1 cellular context compared by ENCODE assay signal in the genomic region with DNA sequence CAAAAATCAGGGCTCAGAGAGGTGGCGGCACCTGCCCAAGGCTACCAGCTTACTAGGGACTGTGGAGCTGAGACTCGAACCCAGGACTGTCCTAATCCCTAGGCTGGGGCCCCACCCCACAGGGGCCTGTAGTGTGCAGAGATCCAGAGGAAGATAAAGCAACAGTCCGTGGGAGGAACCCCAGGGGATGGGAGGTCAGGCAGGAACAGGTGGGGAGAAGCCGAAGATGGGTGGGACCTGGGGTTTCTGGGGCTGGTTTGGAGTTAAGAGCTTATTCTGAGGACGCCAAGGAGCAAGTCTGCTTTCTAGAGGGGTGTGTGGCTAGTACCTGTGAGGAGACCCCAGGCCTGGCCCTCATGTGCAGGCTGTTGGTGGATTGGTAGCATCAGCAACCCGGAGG.
TF ChIP-seq lines count a peak whose summit lies in the region.

No MANE protein-coding gene starts in this region.

TF ChIP-seq in H1, 55 proteins besides CTCF, POLR2A, EP300 and RAD21:
- TF ChIP-seq SIX5 (IDR thresholded peaks at IDR 0.05; ENCODE audit: low read depth, low read length), result no peak
- TF ChIP-seq YY1 (IDR thresholded peaks at IDR 0.05; ENCODE audit: low read depth, low read length), result no peak
- TF ChIP-seq HDAC2 (IDR thresholded peaks at IDR 0.05; ENCODE audit: borderline replicate concordance in 1 of 2, low read depth in 2 of 2, low read length in 2 of 2), result no peak
- TF ChIP-seq SIRT6 (IDR thresholded peaks at IDR 0.05; ENCODE audit: low read length), result no peak
- TF ChIP-seq BRCA1 (IDR thresholded peaks at IDR 0.05; ENCODE audit: low read depth, low read length), result no peak
- TF ChIP-seq CBX8 (IDR thresholded peaks at IDR 0.05; ENCODE audit: borderline replicate concordance, low read depth, low read length), result no peak
- no peak for TF ChIP-seq EZH2 (IDR thresholded peaks at IDR 0.05; ENCODE audit: low read depth, low read length, severe bottlenecking)
- no peak for TF ChIP-seq CTBP2 (IDR thresholded peaks at IDR 0.05; ENCODE audit: borderline replicate concordance, insufficient read depth, insufficient read length, low read length)
TF ChIP-seq in H1: peak in this region for 0.
